ENCODE assay signal across 21 cellular contexts in the genomic region with DNA sequence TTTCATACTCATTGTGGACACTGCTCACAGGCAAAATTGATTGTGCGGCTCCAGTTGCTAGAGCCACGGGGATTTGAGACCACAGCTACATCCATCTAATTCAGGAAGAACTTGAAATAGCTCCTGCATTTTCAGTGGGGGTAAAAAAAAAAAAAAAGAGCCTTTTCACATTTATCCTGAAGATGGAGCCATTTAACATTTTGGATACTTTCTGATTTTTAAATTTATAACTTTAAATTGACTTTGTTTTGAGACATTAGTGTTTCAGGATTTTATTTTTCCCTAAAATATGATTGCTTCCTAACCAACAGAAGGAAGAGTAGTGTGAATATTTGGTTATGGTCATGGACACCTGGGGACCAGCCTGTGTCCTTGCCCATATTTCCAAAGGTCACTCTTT.
"Had no signal": no experiment of that assay in that cellular context is flagged by ENCODE, and none has a peak within 500 bp of the region (broad histone marks: within the 10 kb centered on the region; RNA-seq: fewer than 3 reads in every experiment).

No MANE protein-coding gene starts in this region.

- H3K27ac Mint-ChIP-seq: effector memory CD8-positive, alpha-beta T cell; memory B cell; natural killer cell; stimulated activated naive CD8-positive, alpha-beta T cell treated with anti-CD3 and anti-CD28 coated beads, Interleukin-15, amount 100 ng/mL, for 72 hours had no signal

- H3K9me3 Mint-ChIP-seq: memory B cell had no signal

- H3K36me3 Mint-ChIP-seq: memory B cell, natural killer cell had no signal

- H3K4me3 Mint-ChIP-seq: effector memory CD8-positive, alpha-beta T cell; memory B cell; natural killer cell; stimulated activated naive CD8-positive, alpha-beta T cell treated with anti-CD3 and anti-CD28 coated beads, Interleukin-15, amount 100 ng/mL, for 72 hours had no signal

- DNase-seq: dermis blood vessel endothelial cell; effector memory CD8-positive, alpha-beta T cell; foreskin fibroblast; gastrocnemius medialis; head of caudate nucleus; left ventricle myocardium superior; natural killer cell; nucleus accumbens; ovary; right lobe of liver; small intestine; stimulated activated CD4-positive, alpha-beta T cell treated with anti-CD3 and anti-CD28 coated beads, Interleukin-15, amount 100 ng/mL, for 24 hours; stimulated activated CD4-positive, alpha-beta T cell treated with anti-CD3 and anti-CD28 coated beads, Interleukin-2, amount 100 ng/mL, for 48 hours; stimulated activated naive CD4-positive, alpha-beta T cell; stimulated activated naive CD8-positive, alpha-beta T cell treated with anti-CD3 and anti-CD28 coated beads, Interleukin-15, amount 100 ng/mL, for 72 hours; transverse colon had no signal

- H3K4me3 ChIP-seq: coronary artery, gastrocnemius medialis, lung, ovary, right lobe of liver, suprapubic skin, transverse colon, vagina had no signal

- H3K27ac ChIP-seq: coronary artery, gastrocnemius medialis, ovary, right lobe of liver, suprapubic skin, transverse colon, vagina had no signal

- H3K27me3 Mint-ChIP-seq: effector memory CD8-positive, alpha-beta T cell; memory B cell; stimulated activated naive CD8-positive, alpha-beta T cell treated with anti-CD3 and anti-CD28 coated beads, Interleukin-15, amount 100 ng/mL, for 72 hours had no signal

- H3K4me1 Mint-ChIP-seq: memory B cell; natural killer cell; stimulated activated naive CD8-positive, alpha-beta T cell treated with anti-CD3 and anti-CD28 coated beads, Interleukin-15, amount 100 ng/mL, for 72 hours had no signal

- ATAC-seq: effector memory CD8-positive, alpha-beta T cell; gastrocnemius medialis; left ventricle myocardium superior; natural killer cell; right lobe of liver; stimulated activated naive CD8-positive, alpha-beta T cell treated with anti-CD3 and anti-CD28 coated beads, Interleukin-15, amount 100 ng/mL, for 72 hours had no signal
